ENCODE assay signal across 12 cellular contexts in the genomic region with DNA sequence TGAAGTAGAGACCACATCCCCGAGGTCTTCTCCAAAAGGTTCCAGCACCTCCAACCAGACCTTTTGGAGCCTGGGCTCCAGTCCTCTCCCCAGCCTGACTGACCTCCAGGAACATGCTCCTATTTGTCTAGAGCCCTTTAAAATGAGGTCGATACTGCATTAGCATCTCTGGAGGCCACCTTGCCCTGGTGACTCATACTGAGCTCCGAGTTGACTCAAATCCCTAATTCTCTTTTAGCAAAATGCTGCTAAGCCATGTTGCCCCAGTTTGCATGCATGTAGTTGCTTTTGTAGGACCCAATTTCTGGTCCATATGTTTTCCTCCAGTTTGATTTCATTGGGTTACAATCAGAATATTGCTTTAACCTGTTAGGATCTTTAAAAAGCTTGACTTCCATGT. TPM values are rescaled to one million over a fixed set of nuclear protein-coding genes. Genes with fewer than 3 reads are reported as not detected.
DNase-seq lines count a peak whose midpoint lies in the region; ATAC-seq and FAIRE-seq lines count a peak whose summit lies in the region.
"Had no signal": no experiment of that assay in that cellular context is flagged by ENCODE, and none has a peak within 500 bp of the region (broad histone marks: within the 10 kb centered on the region; RNA-seq: fewer than 3 reads in every experiment).

No MANE protein-coding gene starts in this region.

- peak; percentile 71 for FAIRE-seq in GM19239 (lab: Jason Lieb, UNC)

- H3K27ac Mint-ChIP-seq in activated CD4-positive, alpha-beta memory T cell treated with anti-CD3 and anti-CD28 coated beads for 36 hours, result peak overlapping the region; percentile 75

- intact Hi-C loops in activated CD4-positive, alpha-beta memory T cell treated with anti-CD3 and anti-CD28 coated beads for 36 hours (cut with micrococcal nuclease), result loop anchor here (2.0 to 5.0 kb wide), 3 partner anchors 42 to 272 kb away; a partner anchor contains a TSS

- H3K36me3 Mint-ChIP-seq in activated CD4-positive, alpha-beta memory T cell treated with anti-CD3 and anti-CD28 coated beads for 36 hours, result peaks cover 12% of the 10 kb centered on the region

- DNase-seq in GM19239 (ENCODE audit: insufficient read length, low spot score), result peak; percentile 1
- DNase-seq in activated CD4-positive, alpha-beta memory T cell treated with anti-CD3 and anti-CD28 coated beads for 36 hours, result peak; percentile 56
- no peak for DNase-seq in stimulated activated naive CD4-positive, alpha-beta T cell treated with Interleukin-2 at 50 U/mL for 16 hours (lab: John Stamatoyannopoulos, UW)
- DNase-seq in pons (ENCODE audit: low spot score), result no peak
- DNase-seq in germinal center (ENCODE audit: low spot score), result no peak
- no peak for DNase-seq in left lobe of liver (ENCODE audit: low spot score)
- DNase-seq: DMS153, NCI-H1417 treated with DMSO at 0.1 percent for 48 hours, SHP77 had no signal

- ATAC-seq in GM18502 (IDR thresholded peaks at IDR 0.05; ENCODE audit: poor library complexity, unreplicated experiment), result peak; percentile 99
- peak; percentile 99 for ATAC-seq in HG02884 (IDR thresholded peaks at IDR 0.05; ENCODE audit: unreplicated experiment)
- no peak for ATAC-seq in left lobe of liver
- ATAC-seq: naive thymus-derived CD4-positive, alpha-beta T cell had no signal

- CTCF ChIA-PET in activated CD4-positive, alpha-beta memory T cell treated with anti-CD3 and anti-CD28 coated beads for 36 hours (lab: Charles Lee), result no interaction called here

- POLR2A ChIA-PET in activated CD4-positive, alpha-beta memory T cell treated with anti-CD3 and anti-CD28 coated beads for 36 hours (lab: Charles Lee), result no interaction called here

- H3K27me3 Mint-ChIP-seq in activated CD4-positive, alpha-beta memory T cell treated with anti-CD3 and anti-CD28 coated beads for 36 hours, result no peaks in the 10 kb centered on the region
- H3K27me3 Mint-ChIP-seq: naive thymus-derived CD4-positive, alpha-beta T cell had no signal

- H3K4me3 Mint-ChIP-seq in activated CD4-positive, alpha-beta memory T cell treated with anti-CD3 and anti-CD28 coated beads for 36 hours, result no peak overlapping the region
- H3K4me3 Mint-ChIP-seq: naive thymus-derived CD4-positive, alpha-beta T cell had no signal

- peaks cover 21% of the 10 kb centered on the region for H3K4me1 Mint-ChIP-seq in activated CD4-positive, alpha-beta memory T cell treated with anti-CD3 and anti-CD28 coated beads for 36 hours (ENCODE audit: low read depth)

- no peaks in the 10 kb centered on the region for H3K9me3 Mint-ChIP-seq in activated CD4-positive, alpha-beta memory T cell treated with anti-CD3 and anti-CD28 coated beads for 36 hours
- H3K9me3 Mint-ChIP-seq: naive thymus-derived CD4-positive, alpha-beta T cell had no signal

RNA-seq across cellular contexts. Expression of a gene that starts 43.5 kb away (rescaled TPM):
- not detected for total RNA-seq in activated CD4-positive, alpha-beta memory T cell treated with anti-CD3 and anti-CD28 coated beads for 36 hours
- not detected for total RNA-seq in left lobe of liver

Comparison
In these comparisons a context has a peak if more than half of its experiments do, and no peak if none do; other contexts are left out.
1. DNase-seq: peak in GM19239 (single experiment) and activated CD4-positive, alpha-beta memory T cell treated with anti-CD3 and anti-CD28 coated beads for 36 hours (single experiment); none in stimulated activated naive CD4-positive, alpha-beta T cell treated with Interleukin-2 at 50 U/mL for 16 hours (single experiment), pons (single experiment), germinal center (single experiment) and left lobe of liver (single experiment).